ENCODE assay signal across 8 cellular contexts in the genomic region with DNA sequence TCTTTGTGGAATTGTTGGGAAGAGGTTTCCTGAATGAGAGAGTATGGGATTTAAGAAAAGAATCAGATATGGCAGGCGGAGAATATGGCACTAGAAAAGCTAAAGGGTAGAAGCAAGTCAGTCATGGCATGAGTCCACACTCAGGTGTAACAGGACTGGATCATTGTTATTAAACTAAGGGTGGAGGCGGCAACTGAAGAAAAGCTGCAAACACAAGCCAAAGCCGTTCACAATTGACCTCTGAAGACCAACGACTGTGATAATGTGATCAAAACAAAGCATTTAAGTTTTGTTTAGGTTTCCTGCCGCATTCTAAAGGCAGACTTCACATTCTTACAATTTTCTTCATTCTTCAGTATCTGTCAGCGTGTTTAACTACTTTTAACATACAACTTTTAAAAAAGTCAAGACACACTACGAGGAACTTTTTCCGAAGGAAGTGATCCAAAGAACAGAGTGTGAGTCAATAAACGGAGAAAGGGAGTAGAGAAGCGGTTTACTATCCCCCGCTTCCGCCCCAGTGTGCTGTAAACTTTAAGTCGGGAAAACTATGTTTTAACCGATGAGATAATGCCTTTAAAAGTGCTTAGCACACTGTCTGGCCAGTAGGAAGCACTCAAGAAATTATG. TPM values are rescaled to one million over a fixed set of nuclear protein-coding genes. Genes with fewer than 3 reads are reported as not detected.
A peak's percentile ranks its signal among the peaks of the same experiment; 100 is the strongest.
DNase-seq lines count a peak whose midpoint lies in the region; ATAC-seq, FAIRE-seq and TF ChIP-seq lines count a peak whose summit lies in the region.

No MANE protein-coding gene starts in this region.

- CTCF ChIA-PET in AG04449 (lab: Yijun Ruan, JAX), result interaction anchor here (0.6 to 0.8 kb wide), 2 partner anchors 13 to 32 kb away, joined by 3 read pairs; no protein-coding TSS in a partner anchor

- H3K27me3 ChIP-seq in Loucy (ENCODE audit: insufficient read depth, low read length, poor library complexity, severe bottlenecking), result no peaks in the 10 kb centered on the region
- H3K27me3 ChIP-seq in heart right ventricle, result no peaks in the 10 kb centered on the region
- H3K27me3 ChIP-seq in prostate gland (replicated peaks; ENCODE audit: insufficient read depth), result no peaks in the 10 kb centered on the region

- peaks cover 33% of the 10 kb centered on the region for H4K20me1 ChIP-seq in Loucy (ENCODE audit: insufficient read depth, low read length, poor library complexity, severe bottlenecking)

- H3K79me2 ChIP-seq in Loucy (ENCODE audit: insufficient read depth, low read length), result peaks cover 35% of the 10 kb centered on the region

- peak overlapping the region; percentile 84 for H3K9ac ChIP-seq in Loucy (ENCODE audit: low read depth, low read length, poor library complexity, severe bottlenecking)

- H3K9me2 ChIP-seq in Loucy (replicated peaks; ENCODE audit: low read depth, low read length), result no peaks in the 10 kb centered on the region

- H3K4me3 ChIP-seq in AG04449 (ENCODE audit: low read depth, low read length) (peak overlapping the region; percentile 57), Loucy (ENCODE audit: low read length, poor library complexity, severe bottlenecking) (peak overlapping the region; percentile 84), heart right ventricle (peak overlapping the region; percentile 26 to 96 (median 92)), prostate gland (peak overlapping the region; percentile 39 to 59)

- H3K9me3 Mint-ChIP-seq in activated naive CD8-positive, alpha-beta T cell (ENCODE audit: low read depth), result no peaks in the 10 kb centered on the region

- TF ChIP-seq CTCF in AG04449 (IDR thresholded peaks at IDR 0.05; ENCODE audit: insufficient read depth, low read length, missing control alignments), result no peak
- no peak for TF ChIP-seq CTCF in Loucy (conservative IDR thresholded peaks at IDR 0.05; ENCODE audit: low read length)
- TF ChIP-seq CTCF in heart right ventricle (IDR thresholded peaks at IDR 0.05), result no peak
- TF ChIP-seq CTCF in prostate gland (IDR thresholded peaks at IDR 0.05), result no peak

- TF ChIP-seq POLR2A in prostate gland (IDR thresholded peaks at IDR 0.05) (no peak), GM18505 (IDR thresholded peaks at IDR 0.05; ENCODE audit: borderline replicate concordance, extremely low read depth, insufficient read depth, insufficient read length) (no peak)

- no peaks in the 10 kb centered on the region for H3K27me3 Mint-ChIP-seq in activated naive CD8-positive, alpha-beta T cell

- H3K4me2 ChIP-seq in Loucy (ENCODE audit: low read depth, low read length, poor library complexity, severe bottlenecking), result peak overlapping the region; percentile 81

- H3K4me1 Mint-ChIP-seq in activated naive CD8-positive, alpha-beta T cell (ENCODE audit: low read depth), result peaks cover 50% of the 10 kb centered on the region

- POLR2A ChIA-PET in AG04449 (lab: Yijun Ruan, JAX), result interaction anchor here (0.6 to 1.2 kb wide), 4 partner anchors 10 to 17 kb away, joined by 3 to 6 read pairs (median 3); no protein-coding TSS in a partner anchor

- no peaks in the 10 kb centered on the region for H3K36me3 Mint-ChIP-seq in activated naive CD8-positive, alpha-beta T cell

- peak overlapping the region; percentile 70 for H2AFZ ChIP-seq in Loucy (ENCODE audit: low read length)

- intact Hi-C loops in heart right ventricle (cut with DNase I), result loop anchor here in 1 of 10 donors (5.0 kb wide), 1 partner anchor 492 kb away; a partner anchor contains a TSS
- intact Hi-C loops in prostate gland (cut with DNase I), result no loop called here

- DNase-seq in AG04449 (ENCODE audit: low read depth, low spot score), result no peak
- no peak for DNase-seq in GM19239 (ENCODE audit: insufficient read length, low spot score)
- DNase-seq in heart right ventricle, result no peak
- peak; percentile 58 for DNase-seq in prostate gland (ENCODE audit: low spot score)
- DNase-seq in NCI-H2029 treated with DMSO at 0.1 percent for 48 hours (lab: John Stamatoyannopoulos, UW), result no peak

- 11 to 13% methylated on average over 14 of the region's 14 CpGs for WGBS in heart right ventricle, 2 donors
- WGBS in prostate gland, result 5% methylated on average over 14 of the region's 14 CpGs

- no peaks in the 10 kb centered on the region for H3K9me3 ChIP-seq in Loucy (ENCODE audit: insufficient read depth, low read depth, low read length)
- no peaks in the 10 kb centered on the region for H3K9me3 ChIP-seq in heart right ventricle
- no peaks in the 10 kb centered on the region for H3K9me3 ChIP-seq in prostate gland

- H3K36me3 ChIP-seq in Loucy (ENCODE audit: insufficient read depth, low read length) (no peaks in the 10 kb centered on the region), heart right ventricle (no peaks in the 10 kb centered on the region), prostate gland (no peaks in the 10 kb centered on the region)

- H3K27ac Mint-ChIP-seq in activated naive CD8-positive, alpha-beta T cell, result peak overlapping the region; percentile 95

- peak; percentile 33 for FAIRE-seq in GM19239 (lab: Jason Lieb, UNC)

- peaks cover 39% of the 10 kb centered on the region for H3K4me1 ChIP-seq in Loucy (ENCODE audit: insufficient read depth, low read length, poor library complexity, severe bottlenecking)
- H3K4me1 ChIP-seq in heart right ventricle, result peaks cover 0 to 50% (median 31%) of the 10 kb centered on the region in 9 donors
- peaks cover 7% of the 10 kb centered on the region for H3K4me1 ChIP-seq in prostate gland (replicated peaks)

- ATAC-seq in heart right ventricle, result peak in 6 of 8 donors; percentile 1 to 31 (median 17)
- ATAC-seq in GM18505 (IDR thresholded peaks at IDR 0.05; ENCODE audit: unreplicated experiment), result no peak

- peak overlapping the region; percentile 77 to 99 (median 99) for H3K27ac ChIP-seq in heart right ventricle
- H3K27ac ChIP-seq in prostate gland, result peak overlapping the region; percentile 86 to 97

- H3F3A ChIP-seq in Loucy (ENCODE audit: low read depth), result 0 out of 2 replicates have a peak, but pooled peaks cover 2% of the 10 kb centered on the region

- peak overlapping the region; percentile 93 for H3K4me3 Mint-ChIP-seq in activated naive CD8-positive, alpha-beta T cell

RNA-seq across cellular contexts. Expression of a gene that starts 0.9 kb away (rescaled TPM):
- 100 to 1,000 TPM; 100 to 185 (median 135) TPM for total RNA-seq in heart right ventricle
- 10 to 100 TPM; 16.4 to 45.8 TPM for polyA plus RNA-seq in heart right ventricle
- 100 to 1,000 TPM in 1 of 2 donors, 10 to 100 TPM in 1; 95.1 to 119 TPM for total RNA-seq in prostate gland
